In genomic region chr9:131984564-131984963, GRCh38 we compare ENCODE assay signal across 23 cellular contexts.
"Had no signal": no experiment of that assay in that cellular context is flagged by ENCODE, and none has a peak within 500 bp of the region (broad histone marks: within the 10 kb centered on the region; RNA-seq: fewer than 3 reads in every experiment).

No MANE protein-coding gene starts in this region.

- H3K4me1 ChIP-seq: parathyroid adenoma, right lobe of liver, transverse colon had no signal

- H3K4me3 ChIP-seq: coronary artery, dorsolateral prefrontal cortex, heart left ventricle, psoas muscle, right lobe of liver, stomach, thoracic aorta, transverse colon had no signal

- DNase-seq: dorsolateral prefrontal cortex; effector CD8-positive, alpha-beta T cell; heart left ventricle; hippocampal formation; islet precursor cell; naive thymus-derived CD4-positive, alpha-beta T cell; nephron progenitor cell; psoas muscle; retina; right lobe of liver; stimulated activated CD4-positive, alpha-beta T cell treated with anti-CD3 and anti-CD28 coated beads, Interleukin-4, amount 100 ng/mL, for 1 hour; stimulated activated CD8-positive, alpha-beta memory T cell treated with anti-CD3 and anti-CD28 coated beads, Interleukin-4, amount 100 ng/mL, for 48 hours; stomach; substantia nigra; transverse colon had no signal

- ATAC-seq: esophagus mucosa; heart left ventricle; left lobe of liver; naive thymus-derived CD4-positive, alpha-beta T cell; psoas muscle; right lobe of liver; stimulated activated effector memory CD8-positive, alpha-beta T cell treated with anti-CD3 and anti-CD28 coated beads, Interleukin-12 subunit alpha, Interleukin-12 subunit beta, amount 100 ng/mL, for 72 hours had no signal

- H3K36me3 Mint-ChIP-seq: stimulated activated effector memory CD8-positive, alpha-beta T cell treated with anti-CD3 and anti-CD28 coated beads, Interleukin-12 subunit alpha, Interleukin-12 subunit beta, amount 100 ng/mL, for 72 hours had no signal

- H3K27me3 Mint-ChIP-seq: memory B cell; naive thymus-derived CD4-positive, alpha-beta T cell had no signal

- H3K36me3 ChIP-seq: right lobe of liver, stomach, thoracic aorta, transverse colon had no signal

- H3K79me2 ChIP-seq: parathyroid adenoma had no signal

- H3K9ac ChIP-seq: parathyroid adenoma had no signal

- H2AFZ ChIP-seq: parathyroid adenoma had no signal

- H3K27me3 ChIP-seq: dorsolateral prefrontal cortex, heart left ventricle, right lobe of liver, stomach, transverse colon had no signal

- H3K27ac Mint-ChIP-seq: memory B cell; naive thymus-derived CD4-positive, alpha-beta T cell; nephron progenitor cell; stimulated activated effector memory CD8-positive, alpha-beta T cell treated with anti-CD3 and anti-CD28 coated beads, Interleukin-12 subunit alpha, Interleukin-12 subunit beta, amount 100 ng/mL, for 72 hours had no signal

- H3K27ac ChIP-seq: coronary artery, dorsolateral prefrontal cortex, heart left ventricle, parathyroid adenoma, psoas muscle, right lobe of liver, stomach, thoracic aorta, transverse colon had no signal

- H3K9me3 Mint-ChIP-seq: memory B cell; naive thymus-derived CD4-positive, alpha-beta T cell; nephron progenitor cell; stimulated activated effector memory CD8-positive, alpha-beta T cell treated with anti-CD3 and anti-CD28 coated beads, Interleukin-12 subunit alpha, Interleukin-12 subunit beta, amount 100 ng/mL, for 72 hours had no signal

- H3K4me3 Mint-ChIP-seq: memory B cell; naive thymus-derived CD4-positive, alpha-beta T cell; nephron progenitor cell; stimulated activated effector memory CD8-positive, alpha-beta T cell treated with anti-CD3 and anti-CD28 coated beads, Interleukin-12 subunit alpha, Interleukin-12 subunit beta, amount 100 ng/mL, for 72 hours had no signal

- FAIRE-seq: frontal cortex had no signal

- H3K9me3 ChIP-seq: heart left ventricle, psoas muscle, right lobe of liver, stomach, thoracic aorta, transverse colon had no signal
